In the genomic region with DNA sequence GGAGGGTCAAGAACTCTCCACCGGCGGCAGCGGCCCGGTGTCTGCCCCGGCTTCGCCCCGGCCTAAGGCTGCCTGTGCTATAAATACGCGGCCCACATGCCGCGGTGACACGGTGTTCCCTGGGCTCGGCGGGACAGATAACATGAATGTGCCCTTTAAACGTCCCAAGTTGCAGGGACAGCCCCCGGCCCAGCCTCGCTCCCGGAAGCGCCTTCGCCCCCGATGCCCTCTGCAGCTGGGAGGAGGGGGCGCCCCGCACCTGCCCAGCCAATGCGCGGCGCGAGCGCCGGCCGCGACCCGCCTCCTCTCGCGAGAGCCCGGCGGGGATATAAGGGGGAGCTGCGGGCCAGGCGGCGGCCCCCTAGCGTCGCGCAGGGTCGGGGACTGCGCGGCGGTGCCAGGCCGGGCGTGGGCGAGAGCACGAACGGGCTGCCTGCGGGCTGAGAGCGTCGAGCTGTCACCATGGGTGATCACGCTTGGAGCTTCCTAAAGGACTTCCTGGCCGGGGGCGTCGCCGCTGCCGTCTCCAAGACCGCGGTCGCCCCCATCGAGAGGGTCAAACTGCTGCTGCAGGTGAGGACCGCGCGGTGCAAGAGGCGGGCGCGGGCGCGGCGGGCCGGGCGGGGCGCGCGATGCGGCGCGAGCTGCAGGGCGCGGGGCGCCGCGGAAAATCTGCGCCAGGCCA, we compare ENCODE assay signal across 8 cellular contexts. TPM values are rescaled to one million over a fixed set of nuclear protein-coding genes. Genes with fewer than 3 reads are reported as not detected.
DNase-seq lines count a peak whose midpoint lies in the region; ATAC-seq, FAIRE-seq and TF ChIP-seq lines count a peak whose summit lies in the region.

TSS of gene SLC25A4 (plus strand) at position 356 of the 685 bp plus-strand sequence. CDS start at position 463, 107 bp downstream.

- peak; percentile 97 for TF ChIP-seq POLR2A in GM12891 (IDR thresholded peaks at IDR 0.05; ENCODE audit: low read depth, low read length)

- peak; percentile 95 for ATAC-seq in HG02588 (IDR thresholded peaks at IDR 0.05; ENCODE audit: unreplicated experiment)
- ATAC-seq in sciatic nerve, result peak; percentile 96

- in situ Hi-C loops in astrocyte of the cerebellum (cut with HindIII; ENCODE audit: low sequenced_read_pairs), result no loop called here

- H3K4me3 ChIP-seq in astrocyte of the cerebellum (ENCODE audit: low read depth, low read length), result peak within 1 kb of the TSS; percentile 63

- TF ChIP-seq CTCF in astrocyte of the cerebellum (IDR thresholded peaks at IDR 0.05; ENCODE audit: low read depth, low read length, missing control alignments), result peak; percentile 53

- intact Hi-C loops in sciatic nerve (cut with DNase I), result no loop called here

- FAIRE-seq in GM12891 (lab: Jason Lieb, UNC), result peak; percentile 98

- DNase-seq in GM12891 (ENCODE audit: insufficient read length, low spot score), result peak; percentile 89
- DNase-seq in NCI-H1105 (lab: John Stamatoyannopoulos, UW), result peak; percentile 68
- peak; percentile 22 for DNase-seq in T1000 (lab: John Stamatoyannopoulos, UW)
- peak; percentile 19 for DNase-seq in astrocyte of the cerebellum (ENCODE audit: low read depth)
- DNase-seq in hippocampal formation (lab: John Stamatoyannopoulos, UW), result peak; percentile 88
- DNase-seq in sciatic nerve (ENCODE audit: low spot score), result peak; percentile 91
- no peak for DNase-seq in AML-193 (lab: John Stamatoyannopoulos, UW)

TF ChIP-seq in GM12891, 5 proteins besides CTCF, POLR2A, EP300 and RAD21:
- TF ChIP-seq POLR2AphosphoS5 (IDR thresholded peaks at IDR 0.05; ENCODE audit: low read depth, low read length) (peak; percentile 95), TAF1 (IDR thresholded peaks at IDR 0.05; ENCODE audit: low read depth, low read length) (peak; percentile 87), SPI1 (IDR thresholded peaks at IDR 0.05; ENCODE audit: low read depth, low read length) (no peak), PAX5 (IDR thresholded peaks at IDR 0.05; ENCODE audit: insufficient read depth, low read length, severe bottlenecking) (peak; percentile 75), POU2F2 (IDR thresholded peaks at IDR 0.05; ENCODE audit: low read depth, low read length) (peak; percentile 67)

RNA-seq across cellular contexts. Expression of gene SLC25A4, which starts in this region (rescaled TPM):
- 29.5 TPM for polyA plus RNA-seq in GM12891 (2012; ENCODE audit: low read depth, missing spikeins)
- total RNA-seq in sciatic nerve, result 22.7 TPM

Comparison
In these comparisons a context has a peak if more than half of its experiments do, and no peak if none do; other contexts are left out.
1. DNase-seq: peak in GM12891 (single experiment), NCI-H1105 (single experiment), T1000 (single experiment), astrocyte of the cerebellum (single experiment), hippocampal formation (2 of 2) and sciatic nerve (single experiment); none in AML-193 (0 of 2).